In the genomic region with DNA sequence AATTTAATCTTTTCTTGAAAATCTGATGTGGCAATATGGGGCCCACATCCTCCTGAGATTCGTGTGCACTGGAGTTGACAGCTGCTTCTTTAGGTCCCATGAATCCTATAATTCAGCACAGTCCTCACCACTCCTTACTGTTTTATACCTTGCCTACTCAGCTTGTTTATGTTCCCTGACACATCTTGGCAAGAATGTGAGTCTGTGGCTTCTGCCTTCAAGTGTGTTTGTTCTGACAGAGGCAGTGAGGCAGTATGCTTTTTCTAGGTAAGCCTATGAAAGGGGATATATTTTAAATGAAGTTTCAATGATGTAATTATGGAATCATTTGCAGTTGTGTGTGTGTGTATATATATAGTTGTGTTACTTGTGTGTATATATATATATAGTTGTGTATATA, we compare ENCODE assay signal across 21 cellular contexts.
"Had no signal": no experiment of that assay in that cellular context is flagged by ENCODE, and none has a peak within 500 bp of the region (broad histone marks: within the 10 kb centered on the region; RNA-seq: fewer than 3 reads in every experiment).

No MANE protein-coding gene starts in this region.

- H3K9me3 Mint-ChIP-seq: mesothelial cell of epicardium, nephron progenitor cell had no signal

- H3K4me3 Mint-ChIP-seq: mesothelial cell of epicardium, nephron progenitor cell had no signal

- H3K27me3 ChIP-seq: colonic mucosa, right atrium auricular region, tibial nerve, vagina had no signal

- H3K36me3 Mint-ChIP-seq: mesothelial cell of epicardium had no signal

- H3K9me3 ChIP-seq: colonic mucosa, lower lobe of right lung, right atrium auricular region, tibial nerve, vagina had no signal

- H3K4me1 ChIP-seq: colonic mucosa, lower lobe of right lung, right atrium auricular region, tibial nerve, vagina had no signal

- H3K27ac ChIP-seq: colonic mucosa, lower lobe of right lung, right atrium auricular region, skin epidermis, tibial nerve, vagina had no signal

- H3K4me1 Mint-ChIP-seq: mesothelial cell of epicardium, nephron progenitor cell had no signal

- H3K36me3 ChIP-seq: colonic mucosa, lower lobe of right lung, right atrium auricular region, tibial nerve, vagina had no signal

- H3K27me3 Mint-ChIP-seq: progenitor cell of endocrine pancreas had no signal

- DNase-seq: activated CD4-positive, alpha-beta T cell treated with anti-CD3 and anti-CD28 coated beads, Interleukin-2, amount 50 U/mL, for 1 hour; activated naive CD4-positive, alpha-beta T cell; aorta; caudate nucleus; colonic mucosa; hippocampal formation; left cardiac atrium; lower lobe of right lung; nephron progenitor cell; stimulated activated CD4-positive, alpha-beta T cell treated with anti-CD3 and anti-CD28 coated beads, Interleukin-15, amount 100 ng/mL, for 24 hours; stimulated activated CD4-positive, alpha-beta T cell treated with anti-CD3 and anti-CD28 coated beads, Interleukin-4, amount 100 ng/mL, for 1 hour; stimulated activated naive CD4-positive, alpha-beta T cell; substantia nigra had no signal

- ATAC-seq: activated CD4-positive, CD25-positive, alpha-beta regulatory T cell treated with anti-CD3 and anti-CD28 coated beads, Interleukin-2, amount 50 U/mL, for 24 hours; esophagus mucosa; left cardiac atrium; lower lobe of right lung had no signal

- H3K4me3 ChIP-seq: colonic mucosa, lower lobe of right lung, right atrium auricular region, skin epidermis, tibial nerve, vagina had no signal
